8 cellular contexts compared by ENCODE assay signal in the genomic region with DNA sequence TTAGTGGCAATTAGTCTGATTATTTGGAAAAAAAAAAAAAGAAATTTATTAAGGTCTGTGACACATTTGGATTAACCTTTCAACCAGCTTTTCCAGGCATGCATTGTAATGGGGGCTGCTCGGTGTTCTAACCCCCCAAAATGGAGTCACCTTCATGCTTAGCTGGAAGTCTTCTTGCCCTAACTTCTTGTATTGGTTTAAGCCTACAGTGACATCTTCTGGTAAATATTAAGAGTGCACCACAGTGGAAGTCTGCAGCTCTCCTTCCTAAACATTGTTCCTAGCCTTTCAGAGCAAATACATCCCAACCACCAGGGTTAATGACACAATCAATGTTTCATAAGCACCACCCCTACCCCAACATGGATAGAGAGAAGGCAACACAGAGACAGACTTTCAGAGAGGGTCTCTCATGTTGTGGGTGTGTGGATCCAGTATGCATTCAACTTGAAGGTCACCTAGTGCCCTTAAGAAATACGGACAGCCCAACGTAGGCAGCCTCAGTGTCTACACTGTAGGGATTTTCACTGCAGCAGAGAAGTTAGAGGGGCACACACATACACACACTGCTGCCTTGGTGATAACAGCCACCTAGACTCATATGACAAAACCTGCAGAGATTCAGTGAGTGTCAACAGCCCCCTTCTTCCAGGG.
A peak's percentile ranks its signal among the peaks of the same experiment; 100 is the strongest.
DNase-seq lines count a peak whose midpoint lies in the region; ATAC-seq, FAIRE-seq and TF ChIP-seq lines count a peak whose summit lies in the region.

No MANE protein-coding gene starts in this region.

- H3K4me1 Mint-ChIP-seq in astrocyte (ENCODE audit: low read depth, unreplicated experiment): no peaks in the 10 kb centered on the region
- no peaks in the 10 kb centered on the region for H3K4me1 Mint-ChIP-seq in glutamatergic neuron (ENCODE audit: low read depth, unreplicated experiment)

- H3K36me3 Mint-ChIP-seq in astrocyte (ENCODE audit: low read depth, unreplicated experiment) (no peaks in the 10 kb centered on the region), glutamatergic neuron (ENCODE audit: unreplicated experiment) (no peaks in the 10 kb centered on the region)

- H2AFZ ChIP-seq in astrocyte (ENCODE audit: low read depth, low read length): no peak overlapping the region

- no peak overlapping the region for H3K4me3 ChIP-seq in astrocyte (ENCODE audit: insufficient read depth, low read depth, low read length)
- no peak overlapping the region for H3K4me3 ChIP-seq in kidney (ENCODE audit: low read length in 2 of 2)

- H3K4me1 ChIP-seq in astrocyte (ENCODE audit: insufficient read depth, low read length) (no peaks in the 10 kb centered on the region), kidney (ENCODE audit: control insufficient read depth in 1 of 2, insufficient read depth in 1 of 2, low read depth in 1 of 2, low read length in 2 of 2) (peaks cover 0 to 3% of the 10 kb centered on the region in 2 donors)

- intact Hi-C loops in kidney (cut with DNase I): no loop called here

- in situ Hi-C loops in GM13976 (cut with MboI; ENCODE audit: low sequenced_read_pairs, unreplicated experiment): no loop called here

- H3K4me3 Mint-ChIP-seq in astrocyte (ENCODE audit: unreplicated experiment) (no peak overlapping the region), glutamatergic neuron (ENCODE audit: unreplicated experiment) (no peak overlapping the region)

- FAIRE-seq in astrocyte (lab: Jason Lieb, UNC) (peak; percentile 93), kidney (lab: Jason Lieb, UNC) (peak; percentile 94)

- H3K27ac ChIP-seq in astrocyte (ENCODE audit: low read depth, low read length) (no peak overlapping the region), kidney (ENCODE audit: low read depth in 2 of 2, low read length in 2 of 2) (no peak overlapping the region)

- no peaks in the 10 kb centered on the region for H3K27me3 ChIP-seq in astrocyte (ENCODE audit: insufficient read depth, low read length)

- DNase-seq in AG20443 (ENCODE audit: low spot score) (peak; percentile 30), GM13976 (ENCODE audit: low spot score) (peak; percentile 11), Kasumi-1 (lab: John Stamatoyannopoulos, UW) (peak; percentile 52 to 56), astrocyte (ENCODE audit: low read depth) (no peak), kidney (no peak), glutamatergic neuron (no peak)
- no peak for DNase-seq in NK-92 treated with Interleukin-12 subunit alpha and Interleukin-12 subunit beta, amount 100 ng/mL, for 24 hours (lab: John Stamatoyannopoulos, UW)

- H3K9me3 ChIP-seq in astrocyte (ENCODE audit: insufficient read depth, low read depth, low read length): no peaks in the 10 kb centered on the region
- H3K9me3 ChIP-seq in kidney (ENCODE audit: control insufficient read depth in 1 of 2, low read length in 2 of 2): no peaks in the 10 kb centered on the region

- H3K4me2 ChIP-seq in astrocyte (ENCODE audit: low read length): no peak overlapping the region

- H3K9ac ChIP-seq in astrocyte (ENCODE audit: low read length) (no peak overlapping the region), kidney (ENCODE audit: low read length in 2 of 2) (no peak overlapping the region)

- H3K36me3 ChIP-seq in astrocyte (ENCODE audit: insufficient read depth, low read length): no peaks in the 10 kb centered on the region
- H3K36me3 ChIP-seq in kidney (ENCODE audit: control insufficient read depth in 1 of 2, insufficient read depth in 2 of 2, low read length in 2 of 2): no peaks in the 10 kb centered on the region

- no peak for ATAC-seq in HG02840 (IDR thresholded peaks at IDR 0.05; ENCODE audit: low FRiP score, unreplicated experiment)

- H3K9me3 Mint-ChIP-seq in astrocyte (ENCODE audit: unreplicated experiment) (peaks cover 2% of the 10 kb centered on the region), glutamatergic neuron (ENCODE audit: unreplicated experiment) (peaks cover 3% of the 10 kb centered on the region)

- H3K79me2 ChIP-seq in astrocyte (ENCODE audit: insufficient read depth, low read length): no peaks in the 10 kb centered on the region

- no peaks in the 10 kb centered on the region for H4K20me1 ChIP-seq in astrocyte (ENCODE audit: insufficient read depth, low read length)

- H3K27ac Mint-ChIP-seq in astrocyte (ENCODE audit: unreplicated experiment) (no peak overlapping the region), glutamatergic neuron (ENCODE audit: unreplicated experiment) (no peak overlapping the region)

- TF ChIP-seq CTCF in GM13976 (IDR thresholded peaks at IDR 0.05; ENCODE audit: borderline replicate concordance, control extremely low read depth, extremely low read depth, insufficient read depth, missing control alignments) (peak; percentile 20), astrocyte (IDR thresholded peaks at IDR 0.05; ENCODE audit: insufficient read depth, low read depth, low read length) (peak; percentile 39), kidney (IDR thresholded peaks at IDR 0.05; ENCODE audit: borderline replicate concordance, extremely low read depth, insufficient read depth) (peak; percentile 53), glutamatergic neuron (IDR thresholded peaks at IDR 0.05; ENCODE audit: partially characterized antibody, unreplicated experiment) (no peak)

- H3K27me3 Mint-ChIP-seq in astrocyte (ENCODE audit: low read depth, unreplicated experiment): no peaks in the 10 kb centered on the region
- no peaks in the 10 kb centered on the region for H3K27me3 Mint-ChIP-seq in glutamatergic neuron (ENCODE audit: unreplicated experiment)

Comparison
In these comparisons a context has a peak if more than half of its experiments do, and no peak if none do; other contexts are left out.
1. DNase-seq: peak in AG20443 (single experiment), GM13976 (single experiment) and Kasumi-1 (2 of 2); none in astrocyte (single experiment), kidney (single experiment), glutamatergic neuron (single experiment) and NK-92 treated with Interleukin-12 subunit alpha and Interleukin-12 subunit beta, amount 100 ng/mL, for 24 hours (single experiment).